ENCODE assay signal across 1 cellular context in the genomic region with DNA sequence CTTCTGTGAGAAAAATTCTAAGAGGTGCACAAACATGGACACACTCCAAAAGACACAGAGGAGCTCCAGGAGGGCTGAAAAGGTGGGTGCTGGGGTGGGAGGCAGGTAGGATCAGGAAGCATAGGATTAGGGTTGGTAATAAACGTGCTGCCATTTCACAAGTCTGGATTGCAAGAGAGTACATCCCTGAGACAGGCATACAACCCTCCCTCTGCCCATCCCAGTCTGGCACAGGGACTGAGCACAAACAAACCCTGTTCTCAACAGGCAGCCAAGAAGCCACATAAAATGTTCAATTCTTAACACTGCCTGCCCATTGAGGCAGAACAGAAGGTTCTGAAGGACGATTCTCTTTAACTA.
TF ChIP-seq lines count a peak whose summit lies in the region.

No MANE protein-coding gene starts in this region.

TF ChIP-seq in WTC11, 78 proteins besides CTCF, POLR2A, EP300 and RAD21 (continued from another document):
- TF ChIP-seq, protein P1, sequence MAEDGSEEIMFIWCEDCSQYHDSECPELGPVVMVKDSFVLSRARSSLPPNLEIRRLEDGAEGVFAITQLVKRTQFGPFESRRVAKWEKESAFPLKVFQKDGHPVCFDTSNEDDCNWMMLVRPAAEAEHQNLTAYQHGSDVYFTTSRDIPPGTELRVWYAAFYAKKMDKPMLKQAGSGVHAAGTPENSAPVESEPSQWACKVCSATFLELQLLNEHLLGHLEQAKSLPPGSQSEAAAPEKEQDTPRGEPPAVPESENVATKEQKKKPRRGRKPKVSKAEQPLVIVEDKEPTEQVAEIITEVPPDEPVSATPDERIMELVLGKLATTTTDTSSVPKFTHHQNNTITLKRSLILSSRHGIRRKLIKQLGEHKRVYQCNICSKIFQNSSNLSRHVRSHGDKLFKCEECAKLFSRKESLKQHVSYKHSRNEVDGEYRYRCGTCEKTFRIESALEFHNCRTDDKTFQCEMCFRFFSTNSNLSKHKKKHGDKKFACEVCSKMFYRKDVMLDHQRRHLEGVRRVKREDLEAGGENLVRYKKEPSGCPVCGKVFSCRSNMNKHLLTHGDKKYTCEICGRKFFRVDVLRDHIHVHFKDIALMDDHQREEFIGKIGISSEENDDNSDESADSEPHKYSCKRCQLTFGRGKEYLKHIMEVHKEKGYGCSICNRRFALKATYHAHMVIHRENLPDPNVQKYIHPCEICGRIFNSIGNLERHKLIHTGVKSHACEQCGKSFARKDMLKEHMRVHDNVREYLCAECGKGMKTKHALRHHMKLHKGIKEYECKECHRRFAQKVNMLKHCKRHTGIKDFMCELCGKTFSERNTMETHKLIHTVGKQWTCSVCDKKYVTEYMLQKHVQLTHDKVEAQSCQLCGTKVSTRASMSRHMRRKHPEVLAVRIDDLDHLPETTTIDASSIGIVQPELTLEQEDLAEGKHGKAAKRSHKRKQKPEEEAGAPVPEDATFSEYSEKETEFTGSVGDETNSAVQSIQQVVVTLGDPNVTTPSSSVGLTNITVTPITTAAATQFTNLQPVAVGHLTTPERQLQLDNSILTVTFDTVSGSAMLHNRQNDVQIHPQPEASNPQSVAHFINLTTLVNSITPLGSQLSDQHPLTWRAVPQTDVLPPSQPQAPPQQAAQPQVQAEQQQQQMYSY (CRISPR knock-in tag; IDR thresholded peaks at IDR 0.05) = no peak
- no peak for TF ChIP-seq ESRRA (CRISPR knock-in tag; IDR thresholded peaks at IDR 0.05; ENCODE audit: borderline replicate concordance)
TF ChIP-seq in WTC11: peak in this region for 0.
